Comparison of ENCODE assay signal across 1 cellular context in the genomic region with DNA sequence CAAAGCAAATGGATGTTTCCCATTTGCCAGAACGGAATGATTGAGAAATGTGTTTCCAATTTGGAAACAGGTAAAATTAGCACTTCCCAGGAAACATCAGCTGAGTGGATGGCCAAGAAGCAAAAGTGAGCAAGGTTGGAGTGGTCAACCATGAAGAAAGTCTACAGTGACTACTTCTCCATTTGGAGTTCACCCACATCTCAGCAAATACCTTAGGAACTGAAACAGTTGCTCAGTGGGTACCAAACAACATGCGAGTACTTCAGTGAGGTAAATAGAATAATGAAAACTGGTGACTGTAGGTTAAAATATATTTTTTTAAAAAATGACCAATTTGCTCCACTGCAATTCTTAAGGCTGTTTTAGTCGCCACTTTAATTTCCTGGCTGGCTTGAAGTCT.
TF ChIP-seq lines count a peak whose summit lies in the region.

No MANE protein-coding gene starts in this region.

TF ChIP-seq in GM23338, 12 proteins besides CTCF, POLR2A, EP300 and RAD21 (continued from another document):
- TF ChIP-seq, protein P1, sequence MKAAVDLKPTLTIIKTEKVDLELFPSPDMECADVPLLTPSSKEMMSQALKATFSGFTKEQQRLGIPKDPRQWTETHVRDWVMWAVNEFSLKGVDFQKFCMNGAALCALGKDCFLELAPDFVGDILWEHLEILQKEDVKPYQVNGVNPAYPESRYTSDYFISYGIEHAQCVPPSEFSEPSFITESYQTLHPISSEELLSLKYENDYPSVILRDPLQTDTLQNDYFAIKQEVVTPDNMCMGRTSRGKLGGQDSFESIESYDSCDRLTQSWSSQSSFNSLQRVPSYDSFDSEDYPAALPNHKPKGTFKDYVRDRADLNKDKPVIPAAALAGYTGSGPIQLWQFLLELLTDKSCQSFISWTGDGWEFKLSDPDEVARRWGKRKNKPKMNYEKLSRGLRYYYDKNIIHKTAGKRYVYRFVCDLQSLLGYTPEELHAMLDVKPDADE (IDR thresholded peaks at IDR 0.05), result no peak
- TF ChIP-seq EZH2 (IDR thresholded peaks at IDR 0.05; ENCODE audit: low read depth, unreplicated experiment), result no peak
